16 cellular contexts compared by ENCODE assay signal in genomic region chr20:53224851-53225250, GRCh38.
DNase-seq lines count a peak whose midpoint lies in the region; ATAC-seq and TF ChIP-seq lines count a peak whose summit lies in the region.
"Had no signal": no experiment of that assay in that cellular context is flagged by ENCODE, and none has a peak within 500 bp of the region (broad histone marks: within the 10 kb centered on the region; RNA-seq: fewer than 3 reads in every experiment).

No MANE protein-coding gene starts in this region.

- CTCF ChIA-PET in BJ (lab: Yijun Ruan, JAX) = interaction anchor here (1.9 kb wide), 1 partner anchor 9 kb away, joined by 6 read pairs; no protein-coding TSS in a partner anchor
- CTCF ChIA-PET in activated CD4-positive, alpha-beta memory T cell treated with anti-CD3 and anti-CD28 coated beads, Interleukin-2, amount 10 ng/mL, durations not matched to agents 7 days and 5 days (lab: Charles Lee) = no interaction called here

- H3K4me3 ChIP-seq in BJ (ENCODE audit: low read depth, low read length) (no peak overlapping the region), choroid plexus epithelial cell (ENCODE audit: low read depth, low read length) (no peak overlapping the region)
- H3K4me3 ChIP-seq: MG63, Peyer's patch had no signal

- POLR2A ChIA-PET in BJ (lab: Charles Lee) = no interaction called here
- POLR2A ChIA-PET in activated CD4-positive, alpha-beta memory T cell treated with anti-CD3 and anti-CD28 coated beads, Interleukin-2, amount 10 ng/mL, durations not matched to agents 7 days and 5 days (lab: Charles Lee) = no interaction called here

- no peak overlapping the region for H3K27ac Mint-ChIP-seq in stimulated activated naive CD8-positive, alpha-beta T cell treated with anti-CD3 and anti-CD28 coated beads, Interleukin-15, amount 100 ng/mL, for 72 hours
- no peak overlapping the region for H3K27ac Mint-ChIP-seq in activated CD4-positive, alpha-beta memory T cell treated with anti-CD3 and anti-CD28 coated beads, Interleukin-2, amount 10 ng/mL, durations not matched to agents 7 days and 5 days

- no peak overlapping the region for H3K4me3 Mint-ChIP-seq in stimulated activated naive CD8-positive, alpha-beta T cell treated with anti-CD3 and anti-CD28 coated beads, Interleukin-15, amount 100 ng/mL, for 72 hours
- no peak overlapping the region for H3K4me3 Mint-ChIP-seq in activated CD4-positive, alpha-beta memory T cell treated with anti-CD3 and anti-CD28 coated beads, Interleukin-2, amount 10 ng/mL, durations not matched to agents 7 days and 5 days

- no peaks in the 10 kb centered on the region for H3K36me3 ChIP-seq in BJ (ENCODE audit: control insufficient read depth, insufficient read depth, low read length)
- H3K36me3 ChIP-seq: MG63, Peyer's patch had no signal

- H3K27me3 ChIP-seq in BJ (ENCODE audit: control insufficient read depth, insufficient read depth, low read length) = no peaks in the 10 kb centered on the region
- H3K27me3 ChIP-seq: Peyer's patch had no signal

- H3K27me3 Mint-ChIP-seq in stimulated activated naive CD8-positive, alpha-beta T cell treated with anti-CD3 and anti-CD28 coated beads, Interleukin-15, amount 100 ng/mL, for 72 hours = no peaks in the 10 kb centered on the region
- peaks cover 2% of the 10 kb centered on the region for H3K27me3 Mint-ChIP-seq in activated CD4-positive, alpha-beta memory T cell treated with anti-CD3 and anti-CD28 coated beads, Interleukin-2, amount 10 ng/mL, durations not matched to agents 7 days and 5 days

- H3K9me3 Mint-ChIP-seq in stimulated activated naive CD8-positive, alpha-beta T cell treated with anti-CD3 and anti-CD28 coated beads, Interleukin-15, amount 100 ng/mL, for 72 hours = peaks cover 6 to 10% of the 10 kb centered on the region in 2 donors
- peaks cover 4% of the 10 kb centered on the region for H3K9me3 Mint-ChIP-seq in activated CD4-positive, alpha-beta memory T cell treated with anti-CD3 and anti-CD28 coated beads, Interleukin-2, amount 10 ng/mL, durations not matched to agents 7 days and 5 days

- H3K36me3 Mint-ChIP-seq in activated CD4-positive, alpha-beta memory T cell treated with anti-CD3 and anti-CD28 coated beads, Interleukin-2, amount 10 ng/mL, durations not matched to agents 7 days and 5 days (ENCODE audit: low read depth) = no peaks in the 10 kb centered on the region

- ATAC-seq in omental fat pad (ENCODE audit: low FRiP score) = peak; percentile 46
- no peak for ATAC-seq in stimulated activated naive CD8-positive, alpha-beta T cell treated with anti-CD3 and anti-CD28 coated beads, Interleukin-15, amount 100 ng/mL, for 72 hours
- no peak for ATAC-seq in HG02938 (IDR thresholded peaks at IDR 0.05; ENCODE audit: unreplicated experiment)

- peaks cover 6% of the 10 kb centered on the region for H3K4me1 Mint-ChIP-seq in stimulated activated naive CD8-positive, alpha-beta T cell treated with anti-CD3 and anti-CD28 coated beads, Interleukin-15, amount 100 ng/mL, for 72 hours
- peaks cover 6% of the 10 kb centered on the region for H3K4me1 Mint-ChIP-seq in activated CD4-positive, alpha-beta memory T cell treated with anti-CD3 and anti-CD28 coated beads, Interleukin-2, amount 10 ng/mL, durations not matched to agents 7 days and 5 days

- no peak for TF ChIP-seq CTCF in BJ (IDR thresholded peaks at IDR 0.05; ENCODE audit: insufficient read depth, low read depth, low read length)
- no peak for TF ChIP-seq CTCF in choroid plexus epithelial cell (conservative IDR thresholded peaks at IDR 0.05; ENCODE audit: low read depth, low read length)
- no peak for TF ChIP-seq CTCF in omental fat pad (IDR thresholded peaks at IDR 0.05)

- DNase-seq in BJ (ENCODE audit: low read depth) = peak; percentile 3
- DNase-seq in NCI-H69 (lab: John Stamatoyannopoulos, UW) = peak; percentile 0
- DNase-seq in choroid plexus epithelial cell (ENCODE audit: low read depth) = peak; percentile 5
- no peak for DNase-seq in omental fat pad (ENCODE audit: low spot score)
- no peak for DNase-seq in HuH-7.5 (ENCODE audit: low spot score)
- DNase-seq in stimulated activated naive CD8-positive, alpha-beta T cell treated with anti-CD3 and anti-CD28 coated beads, Interleukin-15, amount 100 ng/mL, for 72 hours = no peak
- no peak for DNase-seq in activated CD4-positive, alpha-beta memory T cell treated with anti-CD3 and anti-CD28 coated beads, Interleukin-2, amount 10 ng/mL, durations not matched to agents 7 days and 5 days
- DNase-seq: Caco-2, DMS53, NCI-H1092 treated with DMSO at 0.1 percent for 48 hours, NCI-H1694, NCI-H774, Peyer's patch, SIG-M5 had no signal

Comparison
In these comparisons a context has a peak if more than half of its experiments do, and no peak if none do; other contexts are left out.
1. DNase-seq: peak in BJ (single experiment), NCI-H69 (single experiment) and choroid plexus epithelial cell (single experiment); none in omental fat pad (single experiment), HuH-7.5 (single experiment), stimulated activated naive CD8-positive, alpha-beta T cell treated with anti-CD3 and anti-CD28 coated beads, Interleukin-15, amount 100 ng/mL, for 72 hours (0 of 2) and activated CD4-positive, alpha-beta memory T cell treated with anti-CD3 and anti-CD28 coated beads, Interleukin-2, amount 10 ng/mL, durations not matched to agents 7 days and 5 days (single experiment).